Comparison of ENCODE assay signal across 8 cellular contexts in the genomic region with DNA sequence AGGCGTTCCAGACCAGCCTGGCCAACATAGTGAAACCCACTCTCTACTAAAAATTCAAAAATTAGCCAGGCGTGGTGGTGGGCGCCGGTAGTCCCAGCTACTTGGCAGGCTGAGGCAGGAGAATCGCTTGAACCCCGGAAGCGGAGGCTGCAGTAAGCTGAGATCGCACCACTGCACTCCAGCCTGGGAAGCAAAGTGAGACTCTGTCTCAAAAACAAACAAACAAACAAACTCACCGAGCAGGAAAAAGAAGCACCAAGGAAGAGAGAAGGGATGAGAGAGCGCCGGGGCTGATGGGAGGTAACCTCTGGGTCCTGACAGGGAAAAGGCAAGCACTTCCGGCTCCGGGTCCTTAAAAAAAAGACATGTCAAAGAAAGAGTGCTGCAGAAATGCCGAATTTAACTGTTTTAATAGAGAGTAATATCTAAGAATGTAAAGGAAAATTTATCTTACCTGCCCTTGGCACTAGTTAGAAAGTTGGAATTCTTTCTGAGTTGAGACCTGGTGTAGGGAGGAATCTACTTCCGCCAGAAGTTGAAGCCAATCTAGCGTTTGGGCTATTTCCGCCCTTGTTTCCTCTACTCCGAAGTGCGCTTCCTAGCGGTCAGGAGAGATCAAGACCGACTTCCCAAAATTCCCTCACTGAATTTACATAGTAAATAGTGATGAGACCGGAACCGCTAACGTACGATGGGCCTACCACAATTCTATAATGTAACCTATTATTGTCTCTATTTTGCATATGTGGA. TPM values are rescaled to one million over a fixed set of nuclear protein-coding genes. Genes with fewer than 3 reads are reported as not detected.
A peak's percentile ranks its signal among the peaks of the same experiment; 100 is the strongest.
DNase-seq lines count a peak whose midpoint lies in the region; ATAC-seq and TF ChIP-seq lines count a peak whose summit lies in the region.

No MANE protein-coding gene starts in this region.

- peak overlapping the region; percentile 88 for H3K9ac ChIP-seq in smooth muscle cell (ENCODE audit: low read depth)

- DNase-seq in AG08395 (ENCODE audit: low spot score) (peak; percentile 90), NCI-H2171 (lab: John Stamatoyannopoulos, UW) (peak; percentile 97), cardiac fibroblast (ENCODE audit: low read depth in 2 of 2) (peak; percentile 98), iPS-NIHi7 (ENCODE audit: extremely low spot score) (peak; percentile 87), smooth muscle cell (lab: John Stamatoyannopoulos, UW; ENCODE audit: unreplicated experiment) (no peak)

- H3K4me2 ChIP-seq in smooth muscle cell: peak overlapping the region; percentile 93

- peaks cover 8% of the 10 kb centered on the region for H3K4me1 ChIP-seq in smooth muscle cell (ENCODE audit: low read depth)

- H3K27ac ChIP-seq in VCaP (peak overlapping the region; percentile 84), smooth muscle cell (ENCODE audit: low read depth) (peak overlapping the region; percentile 80)

- H2AFZ ChIP-seq in smooth muscle cell (ENCODE audit: low read depth): peak overlapping the region; percentile 99

- peaks cover 30% of the 10 kb centered on the region for H4K20me1 ChIP-seq in smooth muscle cell (ENCODE audit: low read depth)

- peak; percentile 89 for TF ChIP-seq CTCF in VCaP (conservative IDR thresholded peaks at IDR 0.05)
- peak; percentile 71 for TF ChIP-seq CTCF in cardiac fibroblast (IDR thresholded peaks at IDR 0.05; ENCODE audit: low read depth, low read length)
- TF ChIP-seq CTCF in smooth muscle cell (IDR thresholded peaks at IDR 0.05; ENCODE audit: borderline replicate concordance, insufficient read depth, poor library complexity, severe bottlenecking): peak; percentile 60

- H3K9me3 ChIP-seq in smooth muscle cell (replicated peaks; ENCODE audit: low read depth): no peaks in the 10 kb centered on the region

- no peaks in the 10 kb centered on the region for H3F3A ChIP-seq in smooth muscle cell (ENCODE audit: low read depth)

- ATAC-seq in GM18867 (IDR thresholded peaks at IDR 0.05; ENCODE audit: unreplicated experiment): peak; percentile 83
- peak; percentile 82 for ATAC-seq in HG03103 (IDR thresholded peaks at IDR 0.05; ENCODE audit: low read depth, unreplicated experiment)

- peak overlapping the region; percentile 75 to 84 for H3K4me3 ChIP-seq in cardiac fibroblast (replicated peaks in 1 of 2; ENCODE audit: low read depth in 2 of 2, low read length in 2 of 2)
- peak overlapping the region; percentile 92 for H3K4me3 ChIP-seq in smooth muscle cell

- H3K27me3 ChIP-seq in smooth muscle cell (ENCODE audit: low read depth): no peaks in the 10 kb centered on the region

- H3K79me2 ChIP-seq in smooth muscle cell (ENCODE audit: low read depth): peaks cover 45% of the 10 kb centered on the region

- 1% methylated on average over 25 of the region's 25 CpGs for WGBS in smooth muscle cell (ENCODE audit: low lambda C conversion rate)

- no peaks in the 10 kb centered on the region for H3K36me3 ChIP-seq in smooth muscle cell (ENCODE audit: low read depth)

RNA-seq across cellular contexts. Expression of gene EFCAB12, which starts 29.1 kb away (rescaled TPM):
- total RNA-seq in smooth muscle cell: 0.09 and 0.76 TPM in 2 replicates
- 0.90 TPM in 1 of 2 replicates, not detected in the other for polyA plus RNA-seq in smooth muscle cell

RNA-seq across cellular contexts. Expression of gene MBD4, which starts 40.4 kb away (rescaled TPM):
- 23.1 and 28.9 TPM in 2 replicates for total RNA-seq in smooth muscle cell
- polyA plus RNA-seq in smooth muscle cell: 26.5 and 26.8 TPM in 2 replicates

RNA-seq across cellular contexts. Expression of gene IFT122, which starts 40.7 kb away (rescaled TPM):
- 17.3 and 17.4 TPM in 2 replicates for total RNA-seq in smooth muscle cell
- 13.2 and 13.4 TPM in 2 replicates for polyA plus RNA-seq in smooth muscle cell
